Comparison of ENCODE assay signal across 8 cellular contexts in the genomic region with DNA sequence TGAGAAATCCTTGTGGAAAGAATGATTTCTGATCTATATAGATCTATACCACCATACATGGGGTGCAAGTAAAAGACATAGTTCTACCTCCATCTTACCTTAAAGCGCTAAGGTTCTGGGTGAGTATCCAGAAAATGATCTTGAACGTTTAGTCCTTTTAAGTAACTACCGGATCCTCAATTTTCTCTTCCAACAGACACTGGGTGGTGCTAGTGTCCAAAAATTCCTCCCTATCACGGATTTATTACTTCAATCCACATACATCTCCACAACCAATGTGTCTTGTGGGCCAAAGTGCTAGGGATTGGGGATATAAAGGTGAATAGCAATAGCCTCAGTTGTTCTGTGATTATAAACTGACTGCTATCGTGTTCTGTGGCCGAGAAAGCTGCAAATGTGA. TPM values are rescaled to one million over a fixed set of nuclear protein-coding genes. Genes with fewer than 3 reads are reported as not detected.
"Had no signal": no experiment of that assay in that cellular context is flagged by ENCODE, and none has a peak within 500 bp of the region (broad histone marks: within the 10 kb centered on the region; RNA-seq: fewer than 3 reads in every experiment).

No MANE protein-coding gene starts in this region.

RNA-seq across cellular contexts. Expression of a gene that starts 52.9 kb away (rescaled TPM):
- total RNA-seq: LHCN-M2, MCF 10A, NCI-H460, OCI-LY7, Right ventricle myocardium superior, RPMI7951, SJSA1 had no signal
- polyA plus RNA-seq: SK-N-SH had no signal
